ENCODE assay signal across 21 cellular contexts in genomic region chr10:95553674-95554073, GRCh38.
"Had no signal": no experiment of that assay in that cellular context is flagged by ENCODE, and none has a peak within 500 bp of the region (broad histone marks: within the 10 kb centered on the region; RNA-seq: fewer than 3 reads in every experiment).

No MANE protein-coding gene starts in this region.

- H3K27me3 ChIP-seq: SJCRH30 had no signal

- H3K9me3 ChIP-seq: SJCRH30 had no signal

- H3K36me3 ChIP-seq: SJCRH30 had no signal

- H3K4me1 ChIP-seq: SJCRH30 had no signal

- H3K4me3 ChIP-seq: SJCRH30 had no signal

- ATAC-seq: Right ventricle myocardium inferior, SK-N-SH treated with all-trans-retinoic acid at 6 μM for 48 hours had no signal

- H3K27ac ChIP-seq: HL-60, SJCRH30 had no signal

- DNase-seq: KBM-7, MV-4-11, NCI-H1048, NCI-H1105, NCI-H1417, NCI-H1436 treated with DMSO at 0.1 percent for 48 hours, NCI-H1694, NCI-H187 treated with DMSO at 0.1 percent for 48 hours, NCI-H2081, NCI-H2171, NCI-H226, NCI-H446, NCI-H510A, NCI-H524 treated with DMSO at 0.1 percent for 48 hours, NCI-H69, NCI-H774, SHP77 treated with DMSO at 0.1 percent for 48 hours, SJCRH30 had no signal
